In the genomic region with DNA sequence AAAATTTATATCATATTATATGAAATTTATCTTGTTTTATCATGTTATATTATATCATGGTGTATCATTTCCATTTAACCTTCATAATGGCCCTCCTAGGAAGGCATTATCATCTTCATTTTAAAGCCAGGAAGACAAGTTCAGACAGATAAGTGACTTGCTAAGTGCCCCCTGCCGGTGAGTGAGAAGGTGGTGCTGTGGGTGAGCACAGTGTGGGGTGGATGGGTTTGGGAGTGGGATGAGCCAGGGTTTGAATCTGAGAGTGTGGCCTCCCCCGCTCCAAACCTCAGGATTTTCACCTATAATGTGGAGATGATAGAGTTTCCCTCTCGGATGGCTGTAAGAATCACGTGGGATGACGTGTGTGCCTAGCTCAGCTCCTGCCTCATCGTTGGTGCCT, we compare ENCODE assay signal across 14 cellular contexts.
DNase-seq lines count a peak whose midpoint lies in the region; ATAC-seq, FAIRE-seq and TF ChIP-seq lines count a peak whose summit lies in the region.
"Had no signal": no experiment of that assay in that cellular context is flagged by ENCODE, and none has a peak within 500 bp of the region (broad histone marks: within the 10 kb centered on the region; RNA-seq: fewer than 3 reads in every experiment).

No MANE protein-coding gene starts in this region.

- H3K56ac ChIP-seq in H1 (replicated peaks; ENCODE audit: insufficient read length, low read depth, low read length) = no peak overlapping the region

- H2BK5ac ChIP-seq in H1 (ENCODE audit: low read depth, low read length) = no peak overlapping the region

- peak; percentile 38 for TF ChIP-seq CTCF in AG09309 (IDR thresholded peaks at IDR 0.05; ENCODE audit: control insufficient read depth, insufficient read depth, low read depth, low read length, missing control alignments)
- peak; percentile 14 for TF ChIP-seq CTCF in MM.1S (IDR thresholded peaks at IDR 0.05; ENCODE audit: low read length)
- TF ChIP-seq CTCF in H1 (IDR thresholded peaks at IDR 0.05; ENCODE audit: control extremely low read depth in 1 of 3, insufficient read depth in 1 of 3, low read depth in 1 of 3, low read length in 3 of 3) = peak in 2 of 3 experiments; percentile 25 to 43; a peak in 2 of 4 replicates
- peak in 1 of 4 donors; percentile 11 for TF ChIP-seq CTCF in pancreas (IDR thresholded peaks at IDR 0.05)

- H3F3A ChIP-seq in MM.1S (ENCODE audit: insufficient read depth, low read length) = no peaks in the 10 kb centered on the region

- H3K27ac ChIP-seq in MM.1S (ENCODE audit: low read length) = no peak overlapping the region
- no peak overlapping the region for H3K27ac ChIP-seq in H1 (ENCODE audit: low read depth, low read length)
- H3K27ac ChIP-seq in pancreas = no peak overlapping the region
- H3K27ac ChIP-seq: testis had no signal

- WGBS in H1 (ENCODE audit: extremely low coverage in 1 of 2, insufficient coverage in 1 of 2, insufficient read length in 1 of 2, insufficient replicate concordance in 2 of 2, low coverage in 1 of 2, low lambda C conversion rate in 2 of 2, missing lambda C conversion rate in 1 of 2), 2 experiments = 80% methylated on average over 6 of the region's 6 CpGs; no CpG with 5 or more reads in 1 of the 2 experiments
- WGBS in pancreas, 2 donors = 67 to 72% methylated on average over 6 of the region's 6 CpGs

- no peak overlapping the region for H4K5ac ChIP-seq in H1 (ENCODE audit: insufficient read length, low read depth, low read length)

- DNase-seq in AG09309 (ENCODE audit: low read depth) = no peak
- peak; percentile 18 for DNase-seq in GM03348 (ENCODE audit: low spot score)
- no peak for DNase-seq in MM.1S
- DNase-seq in H1 (ENCODE audit: low read depth in 1 of 2, low spot score in 2 of 2) = no peak
- no peak for DNase-seq in NCI-H774 (lab: John Stamatoyannopoulos, UW)
- DNase-seq in pancreas = no peak
- DNase-seq in stimulated activated CD4-positive, alpha-beta T cell treated with anti-CD3 and anti-CD28 coated beads, Interleukin-4, amount 100 ng/mL, for 4 hours = no peak
- DNase-seq: activated naive CD8-positive, alpha-beta T cell treated with anti-CD3 and anti-CD28 coated beads, Interleukin-2, amount 50 U/mL, for 24 hours; cortex of kidney; H7; islet precursor cell; NCI-H2171 treated with DMSO at 0.1 percent for 48 hours; testis had no signal

- H3K9ac ChIP-seq in MM.1S (ENCODE audit: low read length) (no peak overlapping the region), H1 (replicated peaks in 1 of 4; ENCODE audit: extremely low read depth in 1 of 4, low read depth in 3 of 4, low read length in 3 of 4) (no peak overlapping the region)

- no peak overlapping the region for H2BK120ac ChIP-seq in H1 (replicated peaks; ENCODE audit: low read depth, low read length)

- H4K8ac ChIP-seq in H1 (ENCODE audit: extremely low read depth, insufficient read depth, low read length) = no peak overlapping the region

- H3K9me2 ChIP-seq in MM.1S (replicated peaks; ENCODE audit: insufficient read depth, low read length) = no peaks in the 10 kb centered on the region

- peaks cover 67% of the 10 kb centered on the region for H3K27me3 ChIP-seq in MM.1S (replicated peaks; ENCODE audit: insufficient read depth, low read length)
- H3K27me3 ChIP-seq in H1 (replicated peaks in 1 of 4; ENCODE audit: control insufficient read depth in 3 of 4, extremely low read depth in 1 of 4, insufficient read depth in 3 of 4, low read length in 3 of 4) = peaks cover 0 to 3% (median 1%) of the 10 kb centered on the region in 4 experiments; a peak in 1 of 7 replicates
- no peaks in the 10 kb centered on the region for H3K27me3 ChIP-seq in pancreas
- H3K27me3 ChIP-seq: testis had no signal

- H3K4me3 ChIP-seq in AG09309 (ENCODE audit: control insufficient read depth, low read depth, low read length) = no peak overlapping the region
- H3K4me3 ChIP-seq in MM.1S (ENCODE audit: low read length) = no peak overlapping the region
- no peak overlapping the region for H3K4me3 ChIP-seq in H1 (ENCODE audit: extremely low read depth in 1 of 4, insufficient read depth in 2 of 4, low read depth in 3 of 4, low read length in 4 of 4)
- H3K4me3 ChIP-seq in pancreas = no peak overlapping the region
- H3K4me3 ChIP-seq: testis had no signal

- no peak overlapping the region for H2BK15ac ChIP-seq in H1 (ENCODE audit: low read length)

- no peak for FAIRE-seq in H1 (lab: Jason Lieb, UNC)
- no peak for FAIRE-seq in pancreas (lab: Jason Lieb, UNC)

- no peak overlapping the region for H2AK5ac ChIP-seq in H1 (ENCODE audit: low read depth, low read length)

- POLR2A ChIA-PET in H1 (lab: Charles Lee; ENCODE audit: partially characterized antibody) = no interaction called here

- H3K36me3 ChIP-seq in MM.1S (replicated peaks; ENCODE audit: insufficient read depth, low read length) = no peaks in the 10 kb centered on the region
- H3K36me3 ChIP-seq in H1 (ENCODE audit: control insufficient read depth in 2 of 4, insufficient read depth in 4 of 4, low read length in 3 of 4) = no peaks in the 10 kb centered on the region
- H3K36me3 ChIP-seq in pancreas = no peaks in the 10 kb centered on the region

- no peak overlapping the region for H3K4ac ChIP-seq in H1 (replicated peaks; ENCODE audit: insufficient read length, low read depth, low read length)

- H3K79me2 ChIP-seq in MM.1S (ENCODE audit: low read length) (no peaks in the 10 kb centered on the region), H1 (ENCODE audit: control insufficient read depth in 1 of 2, insufficient read depth in 2 of 2, low read length in 2 of 2) (no peaks in the 10 kb centered on the region)

- TF ChIP-seq RAD21 in H1 (IDR thresholded peaks at IDR 0.05 in 1 of 2, conservative IDR thresholded peaks at IDR 0.05 in 1 of 2; ENCODE audit: low read depth in 2 of 2, low read length in 2 of 2) = peak in 1 of 2 experiments; percentile 14; a peak in 1 of 4 replicates

- H2BK12ac ChIP-seq in H1 (ENCODE audit: low read depth, low read length) = no peak overlapping the region

- no peaks in the 10 kb centered on the region for H3K79me1 ChIP-seq in H1 (ENCODE audit: low read depth, low read length)

- H3K9me3 ChIP-seq in MM.1S (replicated peaks; ENCODE audit: insufficient read depth, low read length) = no peaks in the 10 kb centered on the region
- H3K9me3 ChIP-seq in H1 (ENCODE audit: insufficient read depth in 2 of 2, low read depth in 1 of 2, low read length in 1 of 2) = no peaks in the 10 kb centered on the region
- no peaks in the 10 kb centered on the region for H3K9me3 ChIP-seq in pancreas
- H3K9me3 ChIP-seq: testis had no signal

- H3K18ac ChIP-seq in H1 (ENCODE audit: extremely low read depth, low read length) = no peak overlapping the region

- no peak for ATAC-seq in GM18867 (IDR thresholded peaks at IDR 0.05; ENCODE audit: unreplicated experiment)
- ATAC-seq in pancreas = no peak
- ATAC-seq: activated naive CD8-positive, alpha-beta T cell treated with anti-CD3 and anti-CD28 coated beads, Interleukin-2, amount 50 U/mL, for 24 hours had no signal

- no peak for TF ChIP-seq EP300 in H1 (IDR thresholded peaks at IDR 0.05; ENCODE audit: borderline replicate concordance in 1 of 2, low read depth in 2 of 2, low read length in 2 of 2)

- H3K14ac ChIP-seq in H1 (ENCODE audit: insufficient read length) = no peak overlapping the region

- H3K4me2 ChIP-seq in MM.1S (ENCODE audit: low read depth, low read length) (no peak overlapping the region), H1 (ENCODE audit: insufficient read depth in 1 of 2, low read depth in 2 of 2, low read length in 2 of 2) (no peak overlapping the region)

- no peak for TF ChIP-seq POLR2A in H1 (IDR thresholded peaks at IDR 0.05; ENCODE audit: control extremely low read depth in 1 of 2, low read depth in 2 of 2, low read length in 2 of 2)

- CTCF ChIA-PET in H1 (lab: Charles Lee; ENCODE audit: partially characterized antibody) = interaction anchor here (1.4 to 2.2 kb wide), 2 partner anchors 11 to 14 kb away, joined by 3 to 4 read pairs; no protein-coding TSS in a partner anchor

- H3K23me2 ChIP-seq in H1 (ENCODE audit: low read depth, low read length) = no peaks in the 10 kb centered on the region

- intact Hi-C loops in pancreas (cut with DNase I) = no loop called here

- H3K4me1 ChIP-seq in MM.1S (ENCODE audit: low read length) (no peaks in the 10 kb centered on the region), H1 (replicated peaks in 1 of 4; ENCODE audit: control insufficient read depth in 3 of 4, insufficient read depth in 4 of 4, low read length in 3 of 4) (no peaks in the 10 kb centered on the region; a peak in 2 of 7 replicates), pancreas (peaks cover 0 to 4% (median 0%) of the 10 kb centered on the region in 3 donors)
- H3K4me1 ChIP-seq: testis had no signal

- H4K91ac ChIP-seq in H1 (replicated peaks; ENCODE audit: insufficient read length, low read length) = no peak overlapping the region

- H3K23ac ChIP-seq in H1 (ENCODE audit: insufficient read length) = no peak overlapping the region

- H2AFZ ChIP-seq in MM.1S (ENCODE audit: low read length) (no peak overlapping the region), H1 (ENCODE audit: low read length) (no peak overlapping the region)

- H4K20me1 ChIP-seq in MM.1S (ENCODE audit: insufficient read depth, low read length) (no peaks in the 10 kb centered on the region), H1 (replicated peaks in 1 of 2; ENCODE audit: control insufficient read depth in 1 of 2, insufficient read depth in 2 of 2, low read length in 2 of 2) (no peaks in the 10 kb centered on the region)

- no peak overlapping the region for H2BK20ac ChIP-seq in H1 (ENCODE audit: low read length)

TF ChIP-seq in H1, 55 proteins besides CTCF, POLR2A, EP300 and RAD21 (continues in another document):
- TF ChIP-seq KDM1A (IDR thresholded peaks at IDR 0.05; ENCODE audit: borderline replicate concordance, low read length) = no peak
- no peak for TF ChIP-seq BCL11A (IDR thresholded peaks at IDR 0.05; ENCODE audit: low read depth in 2 of 2, low read length in 2 of 2)
- no peak for TF ChIP-seq TBP (IDR thresholded peaks at IDR 0.05; ENCODE audit: low read depth, low read length)
- TF ChIP-seq SIX5 (IDR thresholded peaks at IDR 0.05; ENCODE audit: low read depth, low read length) = no peak
- TF ChIP-seq CBX5 (IDR thresholded peaks at IDR 0.05; ENCODE audit: low read depth, low read length) = no peak
- no peak for TF ChIP-seq BRCA1 (IDR thresholded peaks at IDR 0.05; ENCODE audit: low read depth, low read length)
- TF ChIP-seq KDM5A (IDR thresholded peaks at IDR 0.05; ENCODE audit: low read length) = no peak
- TF ChIP-seq GTF2F1 (IDR thresholded peaks at IDR 0.05; ENCODE audit: borderline replicate concordance, low read depth, low read length) = no peak
- TF ChIP-seq EZH2 (IDR thresholded peaks at IDR 0.05; ENCODE audit: low read depth, low read length, severe bottlenecking) = no peak
- no peak for TF ChIP-seq RFX5 (IDR thresholded peaks at IDR 0.05; ENCODE audit: borderline replicate concordance, low read depth, low read length)
